8 cellular contexts compared by ENCODE assay signal in the genomic region with DNA sequence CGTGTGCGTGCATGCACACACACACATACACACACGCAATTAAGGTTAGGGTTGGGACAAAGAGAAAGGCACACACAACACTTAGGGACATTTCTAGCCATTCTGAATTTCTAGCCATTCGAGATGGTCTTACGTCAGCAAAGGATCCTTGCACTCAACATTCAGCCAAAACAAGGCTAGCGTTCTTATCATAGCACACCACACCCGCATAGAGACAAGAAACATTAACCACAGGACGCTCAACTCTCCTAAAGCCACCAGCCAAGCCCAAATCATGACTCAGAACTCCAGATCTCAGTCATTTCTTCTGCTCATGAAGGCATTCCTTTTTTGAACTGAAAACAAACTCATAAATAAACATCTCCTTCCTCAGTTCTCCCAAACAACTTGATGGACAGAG.
DNase-seq lines count a peak whose midpoint lies in the region; ATAC-seq lines count a peak whose summit lies in the region.

No MANE protein-coding gene starts in this region.

- ATAC-seq in GM21619 (IDR thresholded peaks at IDR 0.05; ENCODE audit: unreplicated experiment) (peak; percentile 51), HG03378 (IDR thresholded peaks at IDR 0.05; ENCODE audit: unreplicated experiment) (peak; percentile 64)

- no peak overlapping the region for H3K27ac ChIP-seq in caudate nucleus (ENCODE audit: low read depth, low read length)

- DNase-seq in astrocyte of the hippocampus (ENCODE audit: low read depth, low spot score): peak; percentile 76
- DNase-seq in myocyte (ENCODE audit: low read depth): peak; percentile 19
- no peak for DNase-seq in NCI-H187 (lab: John Stamatoyannopoulos, UW)
- DNase-seq in caudate nucleus (lab: John Stamatoyannopoulos, UW): no peak
- DNase-seq in NCI-H226: no peak
- no peak for DNase-seq in DMS 273 treated with DMSO at 0.1 percent for 48 hours (lab: John Stamatoyannopoulos, UW)

Comparison
In these comparisons a context has a peak if more than half of its experiments do, and no peak if none do; other contexts are left out.
1. DNase-seq: peak in astrocyte of the hippocampus (single experiment) and myocyte (single experiment); none in NCI-H187 (0 of 2), caudate nucleus (0 of 61), NCI-H226 (single experiment) and DMS 273 treated with DMSO at 0.1 percent for 48 hours (single experiment).